ENCODE assay signal across 11 cellular contexts in genomic region chrX:2767631-2768455, GRCh38. TPM values are rescaled to one million over a fixed set of nuclear protein-coding genes. Genes with fewer than 3 reads are reported as not detected.
DNase-seq lines count a peak whose midpoint lies in the region; ATAC-seq and TF ChIP-seq lines count a peak whose summit lies in the region.
"Had no signal": no experiment of that assay in that cellular context is flagged by ENCODE, and none has a peak within 500 bp of the region (broad histone marks: within the 10 kb centered on the region; RNA-seq: fewer than 3 reads in every experiment).

No MANE protein-coding gene starts in this region.

- H3K9me3 ChIP-seq in left lung (no peaks in the 10 kb centered on the region), uterus (no peaks in the 10 kb centered on the region)

- peak overlapping the region in 1 of 2 donors; percentile 58 for H3K27ac ChIP-seq in left lung
- peak overlapping the region in 1 of 2 donors; percentile 37 for H3K27ac ChIP-seq in uterus

- H3K4me1 ChIP-seq in left lung = no peaks in the 10 kb centered on the region
- no peaks in the 10 kb centered on the region for H3K4me1 ChIP-seq in uterus

- ATAC-seq in left lung (peak; percentile 91), GM21576 (IDR thresholded peaks at IDR 0.05; ENCODE audit: unreplicated experiment) (no peak)
- ATAC-seq: GM12878 had no signal

- intact Hi-C loops in left lung (cut with DNase I) (no loop called here), uterus (cut with DNase I; ENCODE audit: low total_unique reads) (no loop called here)

- no peaks in the 10 kb centered on the region for H3K4me1 Mint-ChIP-seq in osteocyte (ENCODE audit: unreplicated experiment)

- H3K36me3 Mint-ChIP-seq in osteocyte (ENCODE audit: unreplicated experiment) = no peaks in the 10 kb centered on the region
- H3K36me3 Mint-ChIP-seq: brain had no signal

- no peak overlapping the region for H3K27ac Mint-ChIP-seq in osteocyte (ENCODE audit: unreplicated experiment)

- no peaks in the 10 kb centered on the region for H3K9me3 Mint-ChIP-seq in osteocyte (ENCODE audit: unreplicated experiment)

- H3K36me3 ChIP-seq in left lung = no peaks in the 10 kb centered on the region
- no peaks in the 10 kb centered on the region for H3K36me3 ChIP-seq in uterus

- DNase-seq in LoVo (ENCODE audit: low spot score) (peak; percentile 75), astrocyte of the hippocampus (ENCODE audit: low read depth, low spot score) (peak; percentile 27), left lung (peak; percentile 59 to 85), uterus (peak; percentile 36 to 56), putamen (ENCODE audit: low spot score) (no peak), osteocyte (ENCODE audit: extremely low spot score, unreplicated experiment) (no peak)
- DNase-seq: kidney glomerular epithelial cell, NCI-H2107 had no signal

- H3K4me3 ChIP-seq in left lung (no peak overlapping the region), uterus (no peak overlapping the region)
- H3K4me3 ChIP-seq: GM12878 had no signal

- peaks cover 17% of the 10 kb centered on the region for H3K27me3 Mint-ChIP-seq in osteocyte (ENCODE audit: unreplicated experiment)

- H3K27me3 ChIP-seq in left lung (no peaks in the 10 kb centered on the region), uterus (no peaks in the 10 kb centered on the region)

- no peak for TF ChIP-seq POLR2A in uterus (IDR thresholded peaks at IDR 0.05)

- TF ChIP-seq CTCF in left lung (IDR thresholded peaks at IDR 0.05) (no peak), uterus (IDR thresholded peaks at IDR 0.05) (no peak), osteocyte (IDR thresholded peaks at IDR 0.05) (no peak)

- H3K4me3 Mint-ChIP-seq in osteocyte (ENCODE audit: unreplicated experiment) = no peak overlapping the region
- H3K4me3 Mint-ChIP-seq: brain had no signal

RNA-seq across cellular contexts. Expression of gene XG, which starts 16.0 kb away (rescaled TPM):
- 1 to 10 TPM in 1 of 2 donors, under 1 TPM in 1; 0.38 to 1.6 TPM for total RNA-seq in left lung
- under 1 TPM in 1 of 4 donors, not detected in 3; 0.76 TPM for total RNA-seq in uterus
- 0.76 TPM in 1 of 2 replicates, not detected in the other for total RNA-seq in osteocyte
- total RNA-seq: GM12878 had no signal

Comparison
In these comparisons a context has a peak if more than half of its experiments do, and no peak if none do; other contexts are left out.
1. DNase-seq: peak in LoVo (single experiment), astrocyte of the hippocampus (single experiment), left lung (2 of 2) and uterus (2 of 2); none in putamen (single experiment) and osteocyte (single experiment).